ENCODE assay signal across 1 cellular context in genomic region chr4:168830777-168831512, GRCh38.
TF ChIP-seq lines count a peak whose summit lies in the region.

No MANE protein-coding gene starts in this region.

TF ChIP-seq in GM23338, 12 proteins besides CTCF, POLR2A, EP300 and RAD21 (continued from another document):
- TF ChIP-seq ZNF462 (CRISPR knock-in tag; IDR thresholded peaks at IDR 0.05) = no peak
- no peak for TF ChIP-seq ZNF114 (CRISPR knock-in tag; IDR thresholded peaks at IDR 0.05)
- no peak for TF ChIP-seq EZH2 (IDR thresholded peaks at IDR 0.05; ENCODE audit: low read depth, unreplicated experiment)
- TF ChIP-seq JUNB (IDR thresholded peaks at IDR 0.05; ENCODE audit: unreplicated experiment) = no peak
- no peak for TF ChIP-seq POLR2AphosphoS5 (IDR thresholded peaks at IDR 0.05; ENCODE audit: low read depth)
- TF ChIP-seq STAT1 (IDR thresholded peaks at IDR 0.05; ENCODE audit: unreplicated experiment) = no peak
- TF ChIP-seq ETS1 (IDR thresholded peaks at IDR 0.05) = no peak
- no peak for TF ChIP-seq NANOG (IDR thresholded peaks at IDR 0.05; ENCODE audit: borderline replicate concordance)
TF ChIP-seq in GM23338: peak in this region for 0.
